Comparison of ENCODE assay signal across 2 cellular contexts in the genomic region with DNA sequence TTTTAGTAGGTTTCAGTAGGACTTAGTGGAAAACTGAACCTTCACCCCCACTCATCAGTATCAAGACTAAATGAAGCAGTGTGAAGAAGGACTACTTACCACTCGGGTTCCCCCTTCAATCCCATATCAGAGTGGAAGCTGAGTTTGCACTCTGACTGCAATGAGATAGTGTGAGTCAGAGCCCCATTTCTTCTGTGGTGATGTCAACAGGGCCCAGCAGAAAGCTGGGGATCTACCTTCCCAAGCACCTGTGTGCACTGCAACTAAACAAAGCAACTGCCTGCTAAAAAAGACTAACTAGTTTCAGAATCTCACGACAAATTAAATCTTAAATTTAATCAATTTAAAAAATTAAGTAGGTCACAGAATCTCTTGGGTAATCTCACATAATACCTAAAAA.
TF ChIP-seq lines count a peak whose summit lies in the region.

No MANE protein-coding gene starts in this region.

TF ChIP-seq in GM23338, 12 proteins besides CTCF, POLR2A, EP300 and RAD21 (continues in another document):
- TF ChIP-seq, protein P1, sequence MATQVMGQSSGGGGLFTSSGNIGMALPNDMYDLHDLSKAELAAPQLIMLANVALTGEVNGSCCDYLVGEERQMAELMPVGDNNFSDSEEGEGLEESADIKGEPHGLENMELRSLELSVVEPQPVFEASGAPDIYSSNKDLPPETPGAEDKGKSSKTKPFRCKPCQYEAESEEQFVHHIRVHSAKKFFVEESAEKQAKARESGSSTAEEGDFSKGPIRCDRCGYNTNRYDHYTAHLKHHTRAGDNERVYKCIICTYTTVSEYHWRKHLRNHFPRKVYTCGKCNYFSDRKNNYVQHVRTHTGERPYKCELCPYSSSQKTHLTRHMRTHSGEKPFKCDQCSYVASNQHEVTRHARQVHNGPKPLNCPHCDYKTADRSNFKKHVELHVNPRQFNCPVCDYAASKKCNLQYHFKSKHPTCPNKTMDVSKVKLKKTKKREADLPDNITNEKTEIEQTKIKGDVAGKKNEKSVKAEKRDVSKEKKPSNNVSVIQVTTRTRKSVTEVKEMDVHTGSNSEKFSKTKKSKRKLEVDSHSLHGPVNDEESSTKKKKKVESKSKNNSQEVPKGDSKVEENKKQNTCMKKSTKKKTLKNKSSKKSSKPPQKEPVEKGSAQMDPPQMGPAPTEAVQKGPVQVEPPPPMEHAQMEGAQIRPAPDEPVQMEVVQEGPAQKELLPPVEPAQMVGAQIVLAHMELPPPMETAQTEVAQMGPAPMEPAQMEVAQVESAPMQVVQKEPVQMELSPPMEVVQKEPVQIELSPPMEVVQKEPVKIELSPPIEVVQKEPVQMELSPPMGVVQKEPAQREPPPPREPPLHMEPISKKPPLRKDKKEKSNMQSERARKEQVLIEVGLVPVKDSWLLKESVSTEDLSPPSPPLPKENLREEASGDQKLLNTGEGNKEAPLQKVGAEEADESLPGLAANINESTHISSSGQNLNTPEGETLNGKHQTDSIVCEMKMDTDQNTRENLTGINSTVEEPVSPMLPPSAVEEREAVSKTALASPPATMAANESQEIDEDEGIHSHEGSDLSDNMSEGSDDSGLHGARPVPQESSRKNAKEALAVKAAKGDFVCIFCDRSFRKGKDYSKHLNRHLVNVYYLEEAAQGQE (IDR thresholded peaks at IDR 0.05; ENCODE audit: unreplicated experiment) = no peak
- no peak for TF ChIP-seq NANOG (IDR thresholded peaks at IDR 0.05; ENCODE audit: borderline replicate concordance)
- TF ChIP-seq, protein P2, sequence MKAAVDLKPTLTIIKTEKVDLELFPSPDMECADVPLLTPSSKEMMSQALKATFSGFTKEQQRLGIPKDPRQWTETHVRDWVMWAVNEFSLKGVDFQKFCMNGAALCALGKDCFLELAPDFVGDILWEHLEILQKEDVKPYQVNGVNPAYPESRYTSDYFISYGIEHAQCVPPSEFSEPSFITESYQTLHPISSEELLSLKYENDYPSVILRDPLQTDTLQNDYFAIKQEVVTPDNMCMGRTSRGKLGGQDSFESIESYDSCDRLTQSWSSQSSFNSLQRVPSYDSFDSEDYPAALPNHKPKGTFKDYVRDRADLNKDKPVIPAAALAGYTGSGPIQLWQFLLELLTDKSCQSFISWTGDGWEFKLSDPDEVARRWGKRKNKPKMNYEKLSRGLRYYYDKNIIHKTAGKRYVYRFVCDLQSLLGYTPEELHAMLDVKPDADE (IDR thresholded peaks at IDR 0.05) = no peak
- no peak for TF ChIP-seq EZH2 (IDR thresholded peaks at IDR 0.05; ENCODE audit: low read depth, unreplicated experiment)
- TF ChIP-seq ZNF331 (CRISPR knock-in tag; IDR thresholded peaks at IDR 0.05; ENCODE audit: low read depth) = no peak
- TF ChIP-seq EZH2phosphoT487 (IDR thresholded peaks at IDR 0.05; ENCODE audit: unreplicated experiment) = no peak
- TF ChIP-seq ZNF462 (CRISPR knock-in tag; IDR thresholded peaks at IDR 0.05) = no peak
- TF ChIP-seq STAT1 (IDR thresholded peaks at IDR 0.05; ENCODE audit: unreplicated experiment) = no peak
- TF ChIP-seq JUNB (IDR thresholded peaks at IDR 0.05; ENCODE audit: unreplicated experiment) = no peak
- no peak for TF ChIP-seq ZNF114 (CRISPR knock-in tag; IDR thresholded peaks at IDR 0.05)

TF ChIP-seq in H1, 55 proteins besides CTCF, POLR2A, EP300 and RAD21:
- TF ChIP-seq KDM4A (IDR thresholded peaks at IDR 0.05; ENCODE audit: low read depth, low read length, severe bottlenecking) (no peak), JUND (IDR thresholded peaks at IDR 0.05; ENCODE audit: low read length) (no peak), TCF12 (IDR thresholded peaks at IDR 0.05; ENCODE audit: low read depth, low read length) (no peak), NANOG (IDR thresholded peaks at IDR 0.05; ENCODE audit: insufficient read depth, low read depth, low read length, poor library complexity, severe bottlenecking) (no peak), MAFK (IDR thresholded peaks at IDR 0.05; ENCODE audit: low read depth, low read length) (no peak), SP1 (IDR thresholded peaks at IDR 0.05; ENCODE audit: low read depth, low read length) (no peak), CHD1 (IDR thresholded peaks at IDR 0.05; ENCODE audit: low read depth, low read length) (no peak), TAF1 (IDR thresholded peaks at IDR 0.05; ENCODE audit: low read depth, low read length) (no peak), HDAC6 (IDR thresholded peaks at IDR 0.05; ENCODE audit: low read depth, low read length) (no peak), YY1 (IDR thresholded peaks at IDR 0.05; ENCODE audit: low read depth, low read length) (no peak), ZNF274 (IDR thresholded peaks at IDR 0.05; ENCODE audit: borderline replicate concordance, extremely low read depth, low read length) (no peak), E2F6 (IDR thresholded peaks at IDR 0.05) (no peak)
- TF ChIP-seq, protein P3, sequence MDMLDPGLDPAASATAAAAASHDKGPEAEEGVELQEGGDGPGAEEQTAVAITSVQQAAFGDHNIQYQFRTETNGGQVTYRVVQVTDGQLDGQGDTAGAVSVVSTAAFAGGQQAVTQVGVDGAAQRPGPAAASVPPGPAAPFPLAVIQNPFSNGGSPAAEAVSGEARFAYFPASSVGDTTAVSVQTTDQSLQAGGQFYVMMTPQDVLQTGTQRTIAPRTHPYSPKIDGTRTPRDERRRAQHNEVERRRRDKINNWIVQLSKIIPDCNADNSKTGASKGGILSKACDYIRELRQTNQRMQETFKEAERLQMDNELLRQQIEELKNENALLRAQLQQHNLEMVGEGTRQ (IDR thresholded peaks at IDR 0.05; ENCODE audit: low read length) = no peak
TF ChIP-seq in H1: peak in this region for 0.
